In genomic region chr2:73779472-73780241, GRCh38 we compare ENCODE assay signal across 1 cellular context.
A peak's percentile ranks its signal among the peaks of the same experiment; 100 is the strongest.
TF ChIP-seq lines count a peak whose summit lies in the region.

DUSP11 (minus strand) TSS chr2:73780103; CDS start chr2:73779974, 129 bp downstream.

TF ChIP-seq in K562, 482 proteins besides CTCF, POLR2A, EP300 and RAD21 (continued from another document and continues in another):
- TF ChIP-seq HNRNPL (IDR thresholded peaks at IDR 0.05; ENCODE audit: low read depth, low read length) = no peak
- no peak for TF ChIP-seq RBM17 (IDR thresholded peaks at IDR 0.05; ENCODE audit: borderline replicate concordance, low read depth, low read length)
- no peak for TF ChIP-seq STAG1 (CRISPR knock-in tag; IDR thresholded peaks at IDR 0.05; ENCODE audit: borderline replicate concordance)
- TF ChIP-seq SIN3A (IDR thresholded peaks at IDR 0.05; ENCODE audit: borderline replicate concordance in 2 of 2, control insufficient read depth in 1 of 2, low read depth in 2 of 2, low read length in 2 of 2) = peak in 1 of 2 experiments; percentile 84; a peak in 2 of 4 replicates
- TF ChIP-seq EP400 (IDR thresholded peaks at IDR 0.05) = peak; percentile 94
- peak; percentile 91 for TF ChIP-seq SUPT5H (IDR thresholded peaks at IDR 0.05)
- no peak; the same call in 1 of the 2 replicates for TF ChIP-seq SOX6 (IDR thresholded peaks at IDR 0.05)
- 0 out of 3 replicates have a peak, but pooled peaks of 1 of the 2 experiments have one; percentile 45 for TF ChIP-seq CBX3 (IDR thresholded peaks at IDR 0.05; ENCODE audit: borderline replicate concordance in 1 of 2, low read length in 2 of 2)
- TF ChIP-seq CTBP1 (IDR thresholded peaks at IDR 0.05; ENCODE audit: borderline replicate concordance) = peak; percentile 65; the same call in 1 of the 2 replicates
- TF ChIP-seq CXXC5 (CRISPR knock-in tag; IDR thresholded peaks at IDR 0.05) = peak; percentile 68
- peak in 1 of 2 experiments; percentile 38; a peak in 1 of 4 replicates for TF ChIP-seq TBL1XR1 (IDR thresholded peaks at IDR 0.05; ENCODE audit: low read length in 2 of 2)
- TF ChIP-seq PML (IDR thresholded peaks at IDR 0.05; ENCODE audit: low read length) = peak; percentile 75
- TF ChIP-seq NCOA1 (IDR thresholded peaks at IDR 0.05; ENCODE audit: low read depth) = no peak
- TF ChIP-seq PHF8 (IDR thresholded peaks at IDR 0.05; ENCODE audit: borderline replicate concordance, low read length) = peak; percentile 97; the same call in 1 of the 2 replicates
- 0 out of 2 replicates have a peak, but pooled peaks have one; percentile 32 for TF ChIP-seq HDAC2 (IDR thresholded peaks at IDR 0.05)
- TF ChIP-seq HNRNPLL (IDR thresholded peaks at IDR 0.05; ENCODE audit: low read depth, low read length, poor library complexity, severe bottlenecking) = peak; percentile 58
- peak; percentile 91 for TF ChIP-seq MYC (IDR thresholded peaks at IDR 0.05; ENCODE audit: low read depth, low read length)
- TF ChIP-seq MYC (CRISPR knock-in tag; IDR thresholded peaks at IDR 0.05; ENCODE audit: borderline replicate concordance, low read depth) = peak; percentile 69; the same call in 1 of the 2 replicates
- no peak for TF ChIP-seq ZNF785 (CRISPR knock-in tag; IDR thresholded peaks at IDR 0.05)
- TF ChIP-seq POLR2G (IDR thresholded peaks at IDR 0.05; ENCODE audit: low read depth, low read length) = peak; percentile 88
- no peak for TF ChIP-seq XRCC3 (IDR thresholded peaks at IDR 0.05)
- TF ChIP-seq, protein P1, sequence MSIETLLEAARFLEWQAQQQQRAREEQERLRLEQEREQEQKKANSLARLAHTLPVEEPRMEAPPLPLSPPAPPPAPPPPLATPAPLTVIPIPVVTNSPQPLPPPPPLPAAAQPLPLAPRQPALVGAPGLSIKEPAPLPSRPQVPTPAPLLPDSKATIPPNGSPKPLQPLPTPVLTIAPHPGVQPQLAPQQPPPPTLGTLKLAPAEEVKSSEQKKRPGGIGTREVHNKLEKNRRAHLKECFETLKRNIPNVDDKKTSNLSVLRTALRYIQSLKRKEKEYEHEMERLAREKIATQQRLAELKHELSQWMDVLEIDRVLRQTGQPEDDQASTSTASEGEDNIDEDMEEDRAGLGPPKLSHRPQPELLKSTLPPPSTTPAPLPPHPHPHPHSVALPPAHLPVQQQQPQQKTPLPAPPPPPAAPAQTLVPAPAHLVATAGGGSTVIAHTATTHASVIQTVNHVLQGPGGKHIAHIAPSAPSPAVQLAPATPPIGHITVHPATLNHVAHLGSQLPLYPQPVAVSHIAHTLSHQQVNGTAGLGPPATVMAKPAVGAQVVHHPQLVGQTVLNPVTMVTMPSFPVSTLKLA (conservative IDR thresholded peaks at IDR 0.05) = peak; percentile 88 to 90
- no peak for TF ChIP-seq ARHGAP35 (IDR thresholded peaks at IDR 0.05; ENCODE audit: partially characterized antibody)
- no peak for TF ChIP-seq ZNF695 (CRISPR knock-in tag; IDR thresholded peaks at IDR 0.05)
- TF ChIP-seq CCNT2 (IDR thresholded peaks at IDR 0.05; ENCODE audit: borderline replicate concordance, extremely low read depth, insufficient read length, low read depth, low read length) = no peak
- no peak for TF ChIP-seq ATF1 (CRISPR knock-in tag; IDR thresholded peaks at IDR 0.05)
- TF ChIP-seq ATF1 (tag; IDR thresholded peaks at IDR 0.05) = peak; percentile 82
- no peak for TF ChIP-seq SRF (CRISPR knock-in tag; IDR thresholded peaks at IDR 0.05)
- peak; percentile 84 to 94 for TF ChIP-seq FOXA3 (CRISPR knock-in tag; conservative IDR thresholded peaks at IDR 0.05 in 1 of 2, IDR thresholded peaks at IDR 0.05 in 1 of 2)
- no peak for TF ChIP-seq PTTG1 (tag; IDR thresholded peaks at IDR 0.05; ENCODE audit: low read depth)
- TF ChIP-seq SRSF3 (IDR thresholded peaks at IDR 0.05; ENCODE audit: insufficient read depth, low read length) = no peak
- TF ChIP-seq TAF15 (IDR thresholded peaks at IDR 0.05; ENCODE audit: low read depth, low read length) = 0 out of 2 replicates have a peak, but pooled peaks have one; percentile 39
- 0 out of 2 replicates have a peak, but pooled peaks have one; percentile 15 for TF ChIP-seq NR2C2 (CRISPR knock-in tag; IDR thresholded peaks at IDR 0.05)
- TF ChIP-seq NR2C2 (tag; IDR thresholded peaks at IDR 0.05) = peak; percentile 41; the same call in 1 of the 2 replicates
- TF ChIP-seq LCOR (CRISPR knock-in tag; IDR thresholded peaks at IDR 0.05) = no peak; the same call in 1 of the 2 replicates
- TF ChIP-seq HMG20B (CRISPR knock-in tag; IDR thresholded peaks at IDR 0.05) = no peak
- no peak for TF ChIP-seq ZNF253 (CRISPR knock-in tag; conservative IDR thresholded peaks at IDR 0.05)
- peak; percentile 45; the same call in 1 of the 2 replicates for TF ChIP-seq ERF (CRISPR knock-in tag; IDR thresholded peaks at IDR 0.05)
- TF ChIP-seq SMARCA4 (IDR thresholded peaks at IDR 0.05) = peak; percentile 10; the same call in 1 of the 2 replicates
- no peak for TF ChIP-seq ZNF707 (CRISPR knock-in tag; conservative IDR thresholded peaks at IDR 0.05)
- no peak; the same call in 1 of the 2 replicates for TF ChIP-seq ZNF407 (IDR thresholded peaks at IDR 0.05; ENCODE audit: low read depth)
- TF ChIP-seq BACH1 (tag; IDR thresholded peaks at IDR 0.05) = no peak
- peak; percentile 85 for TF ChIP-seq POLR2AphosphoS5 (IDR thresholded peaks at IDR 0.05; ENCODE audit: control insufficient read depth, insufficient read depth, low read depth, low read length)
- peak; percentile 58; the same call in 1 of the 2 replicates for TF ChIP-seq CREB1 (IDR thresholded peaks at IDR 0.05)
- peak; percentile 62; the same call in 1 of the 2 replicates for TF ChIP-seq CREB1 (CRISPR knock-in tag; IDR thresholded peaks at IDR 0.05)
- TF ChIP-seq CUX1 (CRISPR knock-in tag; IDR thresholded peaks at IDR 0.05) = no peak
- TF ChIP-seq EGR1 (conservative IDR thresholded peaks at IDR 0.05) = peak; percentile 64
- peak; percentile 55; the same call in 1 of the 2 replicates for TF ChIP-seq JUN (IDR thresholded peaks at IDR 0.05; ENCODE audit: borderline replicate concordance, low read depth, low read length)
- TF ChIP-seq JUN (CRISPR knock-in tag; IDR thresholded peaks at IDR 0.05; ENCODE audit: borderline replicate concordance) = no peak
- TF ChIP-seq, protein P2, sequence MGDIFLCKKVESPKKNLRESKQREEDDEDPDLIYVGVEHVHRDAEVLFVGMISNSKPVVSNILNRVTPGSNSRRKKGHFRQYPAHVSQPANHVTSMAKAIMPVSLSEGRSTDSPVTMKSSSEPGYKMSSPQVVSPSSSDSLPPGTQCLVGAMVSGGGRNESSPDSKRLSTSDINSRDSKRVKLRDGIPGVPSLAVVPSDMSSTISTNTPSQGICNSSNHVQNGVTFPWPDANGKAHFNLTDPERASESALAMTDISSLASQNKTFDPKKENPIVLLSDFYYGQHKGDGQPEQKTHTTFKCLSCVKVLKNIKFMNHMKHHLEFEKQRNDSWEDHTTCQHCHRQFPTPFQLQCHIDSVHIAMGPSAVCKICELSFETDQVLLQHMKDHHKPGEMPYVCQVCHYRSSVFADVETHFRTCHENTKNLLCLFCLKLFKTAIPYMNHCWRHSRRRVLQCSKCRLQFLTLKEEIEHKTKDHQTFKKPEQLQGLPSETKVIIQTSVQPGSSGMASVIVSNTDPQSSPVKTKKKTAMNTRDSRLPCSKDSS (IDR thresholded peaks at IDR 0.05; ENCODE audit: low read depth, partially characterized antibody) = no peak
- TF ChIP-seq, protein P3, sequence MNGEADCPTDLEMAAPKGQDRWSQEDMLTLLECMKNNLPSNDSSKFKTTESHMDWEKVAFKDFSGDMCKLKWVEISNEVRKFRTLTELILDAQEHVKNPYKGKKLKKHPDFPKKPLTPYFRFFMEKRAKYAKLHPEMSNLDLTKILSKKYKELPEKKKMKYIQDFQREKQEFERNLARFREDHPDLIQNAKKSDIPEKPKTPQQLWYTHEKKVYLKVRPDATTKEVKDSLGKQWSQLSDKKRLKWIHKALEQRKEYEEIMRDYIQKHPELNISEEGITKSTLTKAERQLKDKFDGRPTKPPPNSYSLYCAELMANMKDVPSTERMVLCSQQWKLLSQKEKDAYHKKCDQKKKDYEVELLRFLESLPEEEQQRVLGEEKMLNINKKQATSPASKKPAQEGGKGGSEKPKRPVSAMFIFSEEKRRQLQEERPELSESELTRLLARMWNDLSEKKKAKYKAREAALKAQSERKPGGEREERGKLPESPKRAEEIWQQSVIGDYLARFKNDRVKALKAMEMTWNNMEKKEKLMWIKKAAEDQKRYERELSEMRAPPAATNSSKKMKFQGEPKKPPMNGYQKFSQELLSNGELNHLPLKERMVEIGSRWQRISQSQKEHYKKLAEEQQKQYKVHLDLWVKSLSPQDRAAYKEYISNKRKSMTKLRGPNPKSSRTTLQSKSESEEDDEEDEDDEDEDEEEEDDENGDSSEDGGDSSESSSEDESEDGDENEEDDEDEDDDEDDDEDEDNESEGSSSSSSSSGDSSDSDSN (IDR thresholded peaks at IDR 0.05; ENCODE audit: borderline replicate concordance in 1 of 2, low read depth in 2 of 2, low read length in 2 of 2) = no peak
- TF ChIP-seq FOXK1 (CRISPR knock-in tag; IDR thresholded peaks at IDR 0.05; ENCODE audit: borderline replicate concordance) = peak; percentile 94; the same call in 1 of the 2 replicates
